In the genomic region with DNA sequence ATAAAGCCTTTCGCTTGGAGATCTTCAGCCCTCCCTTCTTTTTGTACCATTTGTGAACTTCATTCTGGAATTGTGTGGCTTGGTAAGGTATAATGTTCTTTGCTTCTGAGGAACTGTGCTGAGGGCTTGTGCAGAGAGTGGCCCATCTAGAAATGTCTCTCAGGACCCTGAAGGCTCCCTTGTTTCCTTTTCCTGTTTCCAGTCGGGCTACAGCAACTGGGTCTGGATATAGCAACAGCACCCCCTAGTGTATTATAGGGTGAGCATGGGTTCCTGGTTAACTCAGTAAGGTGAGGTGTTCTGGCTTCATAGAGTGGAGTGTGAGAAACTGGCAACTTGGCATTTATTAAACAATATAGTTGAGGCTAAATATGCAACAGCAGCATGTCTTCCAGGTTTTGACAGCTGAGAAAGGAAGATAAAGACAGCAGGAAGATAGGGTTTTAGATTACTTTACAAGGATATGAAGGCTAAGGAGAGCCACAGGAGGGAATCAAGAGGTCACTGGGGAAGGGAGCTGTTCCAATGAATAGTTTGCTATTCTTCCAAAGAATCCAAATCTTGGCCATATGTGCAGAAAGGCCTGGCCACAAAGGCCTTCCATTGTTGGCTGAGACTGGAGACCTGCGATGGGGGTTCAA, we compare ENCODE assay signal across 8 cellular contexts. TPM values are rescaled to one million over a fixed set of nuclear protein-coding genes. Genes with fewer than 3 reads are reported as not detected.
DNase-seq lines count a peak whose midpoint lies in the region; ATAC-seq and TF ChIP-seq lines count a peak whose summit lies in the region.

No MANE protein-coding gene starts in this region.

- H3K9me3 ChIP-seq in SJSA1 (replicated peaks) (no peaks in the 10 kb centered on the region; the same call in 1 of the 2 replicates), ascending aorta (no peaks in the 10 kb centered on the region), right cardiac atrium (ENCODE audit: control insufficient read depth, low read length) (no peaks in the 10 kb centered on the region)

- H3K27me3 ChIP-seq in SJSA1 (replicated peaks) (no peaks in the 10 kb centered on the region), ascending aorta (no peaks in the 10 kb centered on the region), right cardiac atrium (ENCODE audit: control insufficient read depth, insufficient read depth) (no peaks in the 10 kb centered on the region)

- H3K4me3 ChIP-seq in SJSA1 (no peak overlapping the region), ascending aorta (no peak overlapping the region), right cardiac atrium (ENCODE audit: low read length) (no peak overlapping the region)

- H3K27ac ChIP-seq in SJSA1, result no peak overlapping the region
- no peak overlapping the region for H3K27ac ChIP-seq in ascending aorta
- H3K27ac ChIP-seq in right cardiac atrium (ENCODE audit: low read length), result no peak overlapping the region

- 52% methylated on average over 3 of the region's 3 CpGs for WGBS in right cardiac atrium

- no peaks in the 10 kb centered on the region for H3K36me3 ChIP-seq in SJSA1
- H3K36me3 ChIP-seq in ascending aorta, result no peaks in the 10 kb centered on the region

- peak; percentile 29 for DNase-seq in activated CD4-positive, CD25-positive, alpha-beta regulatory T cell treated with anti-CD3 and anti-CD28 coated beads, Interleukin-2, amount 50 U/mL, for 16 hours (ENCODE audit: low read depth, low spot score)
- DNase-seq in activated CD4-positive, CD25-positive, alpha-beta regulatory T cell treated with anti-CD3 and anti-CD28 coated beads, Interleukin-2, amount 50 U/mL, for 72 hours, result no peak
- DNase-seq in NCI-H1092 (lab: John Stamatoyannopoulos, UW) (peak; percentile 73), SJSA1 (ENCODE audit: low read depth in 1 of 2, low spot score in 2 of 2) (peak; percentile 48 to 62), ascending aorta (ENCODE audit: low spot score in 2 of 2) (peak in 1 of 2 donors; percentile 77), right cardiac atrium (no peak), retina (peak; percentile 76)

- intact Hi-C loops in ascending aorta (cut with DNase I) (loop anchor here (1.0 to 10.0 kb wide), 6 partner anchors 49 to 740 kb away; a partner anchor contains a TSS), right cardiac atrium (cut with DNase I) (loop anchor here (5.0 to 10.0 kb wide), 8 partner anchors 175 to 745 kb away; a partner anchor contains a TSS)

- TF ChIP-seq CTCF in ascending aorta (IDR thresholded peaks at IDR 0.05), result peak; percentile 59 to 92 (median 70)

- peak; percentile 78 for ATAC-seq in HG02623 (IDR thresholded peaks at IDR 0.05; ENCODE audit: unreplicated experiment)
- peak; percentile 81 to 89 for ATAC-seq in right cardiac atrium

- peaks cover 7% of the 10 kb centered on the region; the same call in 1 of the 2 replicates for H3K4me1 ChIP-seq in SJSA1 (replicated peaks)
- H3K4me1 ChIP-seq in ascending aorta, result peaks cover 0 to 7% of the 10 kb centered on the region in 2 donors
- peaks cover 7% of the 10 kb centered on the region for H3K4me1 ChIP-seq in right cardiac atrium (ENCODE audit: control insufficient read depth, insufficient read depth, low read length)

RNA-seq across cellular contexts. Expression of a gene that starts 49.1 kb away (rescaled TPM):
- total RNA-seq in SJSA1 (2014; rRNA removed; shearing (Covaris generic)), result not detected in 2 replicates
- total RNA-seq in ascending aorta (not detected), right cardiac atrium (not detected)
- polyA plus RNA-seq in right cardiac atrium, result not detected

RNA-seq across cellular contexts. Expression of a gene that starts 50.3 kb away (rescaled TPM):
- total RNA-seq in SJSA1 (2014; rRNA removed; shearing (Covaris generic)), result not detected in 2 replicates
- total RNA-seq in ascending aorta, result not detected
- total RNA-seq in right cardiac atrium, result not detected
- not detected for polyA plus RNA-seq in right cardiac atrium

Comparison
In these comparisons a context has a peak if more than half of its experiments do, and no peak if none do; other contexts are left out.
1. DNase-seq: peak in activated CD4-positive, CD25-positive, alpha-beta regulatory T cell treated with anti-CD3 and anti-CD28 coated beads, Interleukin-2, amount 50 U/mL, for 16 hours (single experiment), NCI-H1092 (single experiment), SJSA1 (2 of 2) and retina (single experiment); none in activated CD4-positive, CD25-positive, alpha-beta regulatory T cell treated with anti-CD3 and anti-CD28 coated beads, Interleukin-2, amount 50 U/mL, for 72 hours (single experiment) and right cardiac atrium (0 of 3).